Comparison of ENCODE assay signal across 1 cellular context in the genomic region with DNA sequence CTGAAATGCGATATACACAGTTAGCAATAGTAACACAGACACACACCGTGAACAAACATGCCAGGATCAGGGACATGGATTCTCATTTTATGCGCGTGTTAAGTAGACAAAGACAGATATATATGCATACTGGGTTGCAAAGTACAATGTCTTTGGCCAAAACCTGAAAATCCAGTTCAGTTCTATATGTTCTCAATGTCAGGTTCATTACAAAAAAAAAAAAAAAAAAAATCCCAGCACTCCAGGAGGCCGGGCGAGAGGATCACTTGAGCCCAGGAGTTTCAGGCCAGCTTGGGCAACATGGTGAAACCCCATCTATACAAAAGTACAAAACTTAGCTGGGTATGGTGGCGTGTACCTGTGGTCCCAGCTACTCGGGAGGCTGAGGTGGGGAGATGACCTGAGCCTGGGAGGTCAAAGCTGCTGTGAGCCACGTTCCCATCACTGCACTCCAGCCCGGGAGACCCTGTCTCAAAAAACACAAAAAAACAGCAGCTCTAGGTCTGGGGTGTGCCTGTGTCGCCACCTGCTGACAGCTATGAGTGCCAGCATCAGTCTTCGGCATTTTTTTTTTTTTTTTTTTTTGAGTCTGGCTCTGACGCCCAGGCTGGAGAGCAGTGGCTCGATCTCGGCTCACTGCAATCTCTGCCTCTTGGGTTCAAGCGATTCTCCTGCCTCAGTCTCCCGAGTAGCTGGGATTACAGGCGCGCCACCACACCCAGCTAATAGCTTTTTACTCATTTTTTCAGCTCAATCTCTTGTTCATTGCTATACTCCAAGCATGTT.
TF ChIP-seq lines count a peak whose summit lies in the region.

No MANE protein-coding gene starts in this region.

TF ChIP-seq in endothelial cell of umbilical vein, 7 proteins besides CTCF, POLR2A, EP300 and RAD21:
- TF ChIP-seq POLR2AphosphoS5 (IDR thresholded peaks at IDR 0.05; ENCODE audit: insufficient read depth, low read depth, low read length): peak; percentile 36
- no peak for TF ChIP-seq FOS (IDR thresholded peaks at IDR 0.05; ENCODE audit: borderline replicate concordance, insufficient read depth, low read length)
TF ChIP-seq in endothelial cell of umbilical vein: peak in this region for 1.
